9 cellular contexts compared by ENCODE assay signal in the genomic region with DNA sequence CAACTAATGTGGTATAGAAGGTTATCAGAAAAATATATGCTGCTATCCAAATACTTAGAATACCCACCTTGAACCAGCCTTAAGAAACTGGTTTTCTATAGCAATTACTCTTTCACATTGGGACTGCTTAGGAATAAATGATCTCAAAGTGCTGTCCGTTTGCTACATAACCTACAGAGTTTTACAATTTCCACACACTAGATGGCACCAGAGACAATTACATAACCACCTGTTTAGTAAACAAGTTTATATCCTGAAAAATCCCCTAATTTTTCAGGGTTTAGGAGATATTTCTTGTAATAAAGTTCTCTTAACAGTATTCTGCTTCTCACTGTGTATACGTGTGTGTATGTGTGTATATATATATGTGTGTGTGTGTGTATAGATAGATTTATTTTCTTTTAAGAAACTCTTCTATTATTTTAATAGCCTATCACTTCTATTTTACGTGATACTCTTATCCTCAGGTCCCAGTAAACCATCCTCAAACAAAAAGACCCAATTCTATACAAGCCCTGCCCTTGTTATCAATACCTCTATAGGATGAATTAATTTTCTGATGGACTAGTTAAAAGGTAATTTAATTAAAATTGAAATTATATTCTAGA. TPM values are rescaled to one million over a fixed set of nuclear protein-coding genes. Genes with fewer than 3 reads are reported as not detected.
DNase-seq lines count a peak whose midpoint lies in the region; ATAC-seq, FAIRE-seq and TF ChIP-seq lines count a peak whose summit lies in the region.
"Had no signal": no experiment of that assay in that cellular context is flagged by ENCODE, and none has a peak within 500 bp of the region (broad histone marks: within the 10 kb centered on the region; RNA-seq: fewer than 3 reads in every experiment).

No MANE protein-coding gene starts in this region.

- CTCF ChIA-PET in SK-N-SH (lab: Yijun Ruan, JAX): no interaction called here

- intact Hi-C loops in natural killer cell (cut with micrococcal nuclease): no loop called here

- H3K27ac ChIP-seq in SK-N-SH (ENCODE audit: low read depth in 2 of 2, low read length in 1 of 2): no peak overlapping the region

- H3K9me3 Mint-ChIP-seq in natural killer cell: peaks cover 2 to 7% of the 10 kb centered on the region in 2 donors

- no peaks in the 10 kb centered on the region for H3K4me1 ChIP-seq in SK-N-SH (ENCODE audit: control insufficient read depth in 1 of 2, insufficient read depth in 2 of 2, low read depth in 1 of 2, low read length in 1 of 2)

- no peak overlapping the region for H3K9ac ChIP-seq in SK-N-SH

- DNase-seq in NCI-H2029 (lab: John Stamatoyannopoulos, UW) (peak; percentile 3), NCI-H2029 treated with DMSO at 0.1 percent for 48 hours (lab: John Stamatoyannopoulos, UW) (no peak), HT-29 (ENCODE audit: low spot score) (peak; percentile 73), SK-N-SH (peak; percentile 7), natural killer cell (no peak)

- H2AFZ ChIP-seq in SK-N-SH (ENCODE audit: low read depth): no peak overlapping the region

- H3K9me3 ChIP-seq in SK-N-SH: no peaks in the 10 kb centered on the region

- H3K4me2 ChIP-seq in SK-N-SH: no peak overlapping the region

- H3K36me3 ChIP-seq in SK-N-SH (replicated peaks in 1 of 2; ENCODE audit: control insufficient read depth in 1 of 2, insufficient read depth in 2 of 2, low read length in 1 of 2): no peaks in the 10 kb centered on the region

- no peak overlapping the region; a peak in 1 of 4 replicates for H3K4me3 ChIP-seq in SK-N-SH (ENCODE audit: low read depth in 2 of 2, low read length in 1 of 2)

- peak; percentile 69 for TF ChIP-seq RAD21 in SK-N-SH (IDR thresholded peaks at IDR 0.05; ENCODE audit: low read length)

- POLR2A ChIA-PET in SK-N-SH (lab: Yijun Ruan, JAX): no interaction called here

- H3K9me2 ChIP-seq in SK-N-SH: no peaks in the 10 kb centered on the region

- WGBS in SK-N-SH (ENCODE audit: low lambda C conversion rate): 0% methylated on average over 3 of the region's 3 CpGs

- no peak for TF ChIP-seq EP300 in SK-N-SH (IDR thresholded peaks at IDR 0.05; ENCODE audit: borderline replicate concordance in 1 of 2, low read depth in 1 of 2, low read length in 1 of 2)

- H3K27me3 ChIP-seq in SK-N-SH (ENCODE audit: insufficient read depth): no peaks in the 10 kb centered on the region

- TF ChIP-seq CTCF in SK-N-SH (IDR thresholded peaks at IDR 0.05) (peak; percentile 69), natural killer cell (IDR thresholded peaks at IDR 0.05) (no peak)

- FAIRE-seq in islet of Langerhans (lab: Jason Lieb, UNC): peak; percentile 94

- H3F3A ChIP-seq in SK-N-SH (replicated peaks; ENCODE audit: insufficient read depth): no peaks in the 10 kb centered on the region

- H3K4me1 Mint-ChIP-seq in natural killer cell: no peaks in the 10 kb centered on the region
- H3K4me1 Mint-ChIP-seq: CD4-positive, CD25-positive, alpha-beta regulatory T cell had no signal

- H3K36me3 Mint-ChIP-seq in natural killer cell: no peaks in the 10 kb centered on the region
- H3K36me3 Mint-ChIP-seq: CD4-positive, CD25-positive, alpha-beta regulatory T cell had no signal

- H3K27ac Mint-ChIP-seq in natural killer cell: no peak overlapping the region
- H3K27ac Mint-ChIP-seq: CD4-positive, CD25-positive, alpha-beta regulatory T cell had no signal

- H3K4me3 Mint-ChIP-seq in natural killer cell: no peak overlapping the region
- H3K4me3 Mint-ChIP-seq: CD4-positive, CD25-positive, alpha-beta regulatory T cell had no signal

- H4K20me1 ChIP-seq in SK-N-SH (ENCODE audit: insufficient read depth): no peaks in the 10 kb centered on the region

- H3K27me3 Mint-ChIP-seq in natural killer cell (ENCODE audit: low read depth in 2 of 2): no peaks in the 10 kb centered on the region
- H3K27me3 Mint-ChIP-seq: CD4-positive, CD25-positive, alpha-beta regulatory T cell had no signal

- ATAC-seq in natural killer cell: no peak
- no peak for ATAC-seq in HG02610 (IDR thresholded peaks at IDR 0.05; ENCODE audit: unreplicated experiment)
- no peak for ATAC-seq in GM19035 (IDR thresholded peaks at IDR 0.05; ENCODE audit: unreplicated experiment)

- H3K79me2 ChIP-seq in SK-N-SH (ENCODE audit: insufficient read depth): no peaks in the 10 kb centered on the region

TF ChIP-seq in SK-N-SH, 30 proteins besides CTCF, POLR2A, EP300 and RAD21:
- no peak for TF ChIP-seq FOSL2 (IDR thresholded peaks at IDR 0.05; ENCODE audit: borderline replicate concordance, low read depth)
- peak; percentile 44 for TF ChIP-seq SMC3 (IDR thresholded peaks at IDR 0.05; ENCODE audit: low read depth, low read length)
TF ChIP-seq in SK-N-SH: peak in this region for 1.

RNA-seq across cellular contexts. Expression of gene OR5I1, which starts 6.7 kb away (rescaled TPM):
- not detected in 2 replicates for total RNA-seq in HT-29 (2014; rRNA removed; shearing (Covaris generic))
- polyA plus RNA-seq in SK-N-SH (2012; rRNA removed): not detected in 2 replicates
- not detected in 2 replicates for polyA plus RNA-seq in SK-N-SH (2012; cell fraction: cytosol; rRNA removed)
- not detected in 2 replicates for polyA plus RNA-seq in SK-N-SH (2012; cell fraction: nucleus; rRNA removed)
- total RNA-seq in natural killer cell: not detected
- total RNA-seq: CD4-positive, CD25-positive, alpha-beta regulatory T cell had no signal
- polyA plus RNA-seq: CD4-positive, CD25-positive, alpha-beta regulatory T cell had no signal

RNA-seq across cellular contexts. Expression of gene OR10AG1, which starts 26.9 kb away (rescaled TPM):
- not detected in 2 replicates for total RNA-seq in HT-29 (2014; rRNA removed; shearing (Covaris generic))
- polyA plus RNA-seq in SK-N-SH (2012; rRNA removed): not detected in 2 replicates
- not detected in 2 replicates for polyA plus RNA-seq in SK-N-SH (2012; cell fraction: cytosol; rRNA removed)
- polyA plus RNA-seq in SK-N-SH (2012; cell fraction: nucleus; rRNA removed): not detected in 2 replicates
- total RNA-seq in natural killer cell: not detected
- total RNA-seq: CD4-positive, CD25-positive, alpha-beta regulatory T cell had no signal
- polyA plus RNA-seq: CD4-positive, CD25-positive, alpha-beta regulatory T cell had no signal

RNA-seq across cellular contexts. Expression of gene OR5W2, which starts 28.5 kb away (rescaled TPM):
- not detected in 2 replicates for total RNA-seq in HT-29 (2014; rRNA removed; shearing (Covaris generic))
- polyA plus RNA-seq in SK-N-SH (2012; rRNA removed): not detected in 2 replicates
- not detected in 2 replicates for polyA plus RNA-seq in SK-N-SH (2012; cell fraction: cytosol; rRNA removed)
- polyA plus RNA-seq in SK-N-SH (2012; cell fraction: nucleus; rRNA removed): not detected in 2 replicates
- not detected for total RNA-seq in natural killer cell
- total RNA-seq: CD4-positive, CD25-positive, alpha-beta regulatory T cell had no signal
- polyA plus RNA-seq: CD4-positive, CD25-positive, alpha-beta regulatory T cell had no signal

RNA-seq across cellular contexts. Expression of gene OR5F1, which starts 51.5 kb away (rescaled TPM):
- total RNA-seq in HT-29 (2014; rRNA removed; shearing (Covaris generic)): not detected in 2 replicates
- not detected in 2 replicates for polyA plus RNA-seq in SK-N-SH (2012; rRNA removed)
- not detected in 2 replicates for polyA plus RNA-seq in SK-N-SH (2012; cell fraction: cytosol; rRNA removed)
- polyA plus RNA-seq in SK-N-SH (2012; cell fraction: nucleus; rRNA removed): not detected in 2 replicates
- not detected for total RNA-seq in natural killer cell
- total RNA-seq: CD4-positive, CD25-positive, alpha-beta regulatory T cell had no signal
- polyA plus RNA-seq: CD4-positive, CD25-positive, alpha-beta regulatory T cell had no signal

RNA-seq across cellular contexts. Expression of gene TRIM51, which starts 59.8 kb away (rescaled TPM):
- total RNA-seq in HT-29 (2014; rRNA removed; shearing (Covaris generic)): not detected in 2 replicates
- not detected in 2 replicates for polyA plus RNA-seq in SK-N-SH (2012; rRNA removed)
- polyA plus RNA-seq in SK-N-SH (2012; cell fraction: cytosol; rRNA removed): not detected in 2 replicates
- not detected in 2 replicates for polyA plus RNA-seq in SK-N-SH (2012; cell fraction: nucleus; rRNA removed)
- 1 to 10 TPM in 1 of 3 donors, under 1 TPM in 1, not detected in 1; 0.25 to 8.5 TPM for total RNA-seq in natural killer cell
- total RNA-seq: CD4-positive, CD25-positive, alpha-beta regulatory T cell had no signal
- polyA plus RNA-seq: CD4-positive, CD25-positive, alpha-beta regulatory T cell had no signal

Comparison
In these comparisons a context has a peak if more than half of its experiments do, and no peak if none do; other contexts are left out.
1. DNase-seq: peak in NCI-H2029 (single experiment), HT-29 (single experiment) and SK-N-SH (single experiment); none in NCI-H2029 treated with DMSO at 0.1 percent for 48 hours (single experiment) and natural killer cell (single experiment).